In the genomic region with DNA sequence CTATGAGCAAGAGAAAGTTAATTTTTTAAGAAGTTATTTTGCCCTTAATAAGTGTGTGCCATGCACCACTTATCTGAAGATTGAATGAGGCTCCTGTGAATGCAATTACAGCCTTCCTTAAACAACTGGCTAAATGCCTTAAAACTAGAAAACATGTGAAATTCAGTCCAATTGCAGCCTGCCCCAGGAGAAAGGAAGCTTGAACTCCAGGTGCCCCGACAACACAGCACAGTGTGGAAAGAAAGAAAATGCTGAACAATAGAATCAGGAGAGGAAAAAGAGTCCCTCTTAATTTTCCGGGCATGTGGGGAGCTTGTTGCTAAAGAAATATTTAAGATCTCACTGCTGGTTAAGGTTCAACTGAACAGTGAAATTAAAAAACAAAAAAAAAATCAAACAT, we compare ENCODE assay signal across 1 cellular context.
TF ChIP-seq lines count a peak whose summit lies in the region.

No MANE protein-coding gene starts in this region.

TF ChIP-seq in GM23338, 12 proteins besides CTCF, POLR2A, EP300 and RAD21 (continued from another document):
- TF ChIP-seq REST (IDR thresholded peaks at IDR 0.05; ENCODE audit: unreplicated experiment) (no peak), JUNB (IDR thresholded peaks at IDR 0.05; ENCODE audit: unreplicated experiment) (no peak), ZNF114 (CRISPR knock-in tag; IDR thresholded peaks at IDR 0.05) (no peak), CREB1 (CRISPR knock-in tag; IDR thresholded peaks at IDR 0.05; ENCODE audit: low read depth) (no peak)
- TF ChIP-seq, protein P1, sequence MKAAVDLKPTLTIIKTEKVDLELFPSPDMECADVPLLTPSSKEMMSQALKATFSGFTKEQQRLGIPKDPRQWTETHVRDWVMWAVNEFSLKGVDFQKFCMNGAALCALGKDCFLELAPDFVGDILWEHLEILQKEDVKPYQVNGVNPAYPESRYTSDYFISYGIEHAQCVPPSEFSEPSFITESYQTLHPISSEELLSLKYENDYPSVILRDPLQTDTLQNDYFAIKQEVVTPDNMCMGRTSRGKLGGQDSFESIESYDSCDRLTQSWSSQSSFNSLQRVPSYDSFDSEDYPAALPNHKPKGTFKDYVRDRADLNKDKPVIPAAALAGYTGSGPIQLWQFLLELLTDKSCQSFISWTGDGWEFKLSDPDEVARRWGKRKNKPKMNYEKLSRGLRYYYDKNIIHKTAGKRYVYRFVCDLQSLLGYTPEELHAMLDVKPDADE (IDR thresholded peaks at IDR 0.05) = no peak
- TF ChIP-seq, protein P2, sequence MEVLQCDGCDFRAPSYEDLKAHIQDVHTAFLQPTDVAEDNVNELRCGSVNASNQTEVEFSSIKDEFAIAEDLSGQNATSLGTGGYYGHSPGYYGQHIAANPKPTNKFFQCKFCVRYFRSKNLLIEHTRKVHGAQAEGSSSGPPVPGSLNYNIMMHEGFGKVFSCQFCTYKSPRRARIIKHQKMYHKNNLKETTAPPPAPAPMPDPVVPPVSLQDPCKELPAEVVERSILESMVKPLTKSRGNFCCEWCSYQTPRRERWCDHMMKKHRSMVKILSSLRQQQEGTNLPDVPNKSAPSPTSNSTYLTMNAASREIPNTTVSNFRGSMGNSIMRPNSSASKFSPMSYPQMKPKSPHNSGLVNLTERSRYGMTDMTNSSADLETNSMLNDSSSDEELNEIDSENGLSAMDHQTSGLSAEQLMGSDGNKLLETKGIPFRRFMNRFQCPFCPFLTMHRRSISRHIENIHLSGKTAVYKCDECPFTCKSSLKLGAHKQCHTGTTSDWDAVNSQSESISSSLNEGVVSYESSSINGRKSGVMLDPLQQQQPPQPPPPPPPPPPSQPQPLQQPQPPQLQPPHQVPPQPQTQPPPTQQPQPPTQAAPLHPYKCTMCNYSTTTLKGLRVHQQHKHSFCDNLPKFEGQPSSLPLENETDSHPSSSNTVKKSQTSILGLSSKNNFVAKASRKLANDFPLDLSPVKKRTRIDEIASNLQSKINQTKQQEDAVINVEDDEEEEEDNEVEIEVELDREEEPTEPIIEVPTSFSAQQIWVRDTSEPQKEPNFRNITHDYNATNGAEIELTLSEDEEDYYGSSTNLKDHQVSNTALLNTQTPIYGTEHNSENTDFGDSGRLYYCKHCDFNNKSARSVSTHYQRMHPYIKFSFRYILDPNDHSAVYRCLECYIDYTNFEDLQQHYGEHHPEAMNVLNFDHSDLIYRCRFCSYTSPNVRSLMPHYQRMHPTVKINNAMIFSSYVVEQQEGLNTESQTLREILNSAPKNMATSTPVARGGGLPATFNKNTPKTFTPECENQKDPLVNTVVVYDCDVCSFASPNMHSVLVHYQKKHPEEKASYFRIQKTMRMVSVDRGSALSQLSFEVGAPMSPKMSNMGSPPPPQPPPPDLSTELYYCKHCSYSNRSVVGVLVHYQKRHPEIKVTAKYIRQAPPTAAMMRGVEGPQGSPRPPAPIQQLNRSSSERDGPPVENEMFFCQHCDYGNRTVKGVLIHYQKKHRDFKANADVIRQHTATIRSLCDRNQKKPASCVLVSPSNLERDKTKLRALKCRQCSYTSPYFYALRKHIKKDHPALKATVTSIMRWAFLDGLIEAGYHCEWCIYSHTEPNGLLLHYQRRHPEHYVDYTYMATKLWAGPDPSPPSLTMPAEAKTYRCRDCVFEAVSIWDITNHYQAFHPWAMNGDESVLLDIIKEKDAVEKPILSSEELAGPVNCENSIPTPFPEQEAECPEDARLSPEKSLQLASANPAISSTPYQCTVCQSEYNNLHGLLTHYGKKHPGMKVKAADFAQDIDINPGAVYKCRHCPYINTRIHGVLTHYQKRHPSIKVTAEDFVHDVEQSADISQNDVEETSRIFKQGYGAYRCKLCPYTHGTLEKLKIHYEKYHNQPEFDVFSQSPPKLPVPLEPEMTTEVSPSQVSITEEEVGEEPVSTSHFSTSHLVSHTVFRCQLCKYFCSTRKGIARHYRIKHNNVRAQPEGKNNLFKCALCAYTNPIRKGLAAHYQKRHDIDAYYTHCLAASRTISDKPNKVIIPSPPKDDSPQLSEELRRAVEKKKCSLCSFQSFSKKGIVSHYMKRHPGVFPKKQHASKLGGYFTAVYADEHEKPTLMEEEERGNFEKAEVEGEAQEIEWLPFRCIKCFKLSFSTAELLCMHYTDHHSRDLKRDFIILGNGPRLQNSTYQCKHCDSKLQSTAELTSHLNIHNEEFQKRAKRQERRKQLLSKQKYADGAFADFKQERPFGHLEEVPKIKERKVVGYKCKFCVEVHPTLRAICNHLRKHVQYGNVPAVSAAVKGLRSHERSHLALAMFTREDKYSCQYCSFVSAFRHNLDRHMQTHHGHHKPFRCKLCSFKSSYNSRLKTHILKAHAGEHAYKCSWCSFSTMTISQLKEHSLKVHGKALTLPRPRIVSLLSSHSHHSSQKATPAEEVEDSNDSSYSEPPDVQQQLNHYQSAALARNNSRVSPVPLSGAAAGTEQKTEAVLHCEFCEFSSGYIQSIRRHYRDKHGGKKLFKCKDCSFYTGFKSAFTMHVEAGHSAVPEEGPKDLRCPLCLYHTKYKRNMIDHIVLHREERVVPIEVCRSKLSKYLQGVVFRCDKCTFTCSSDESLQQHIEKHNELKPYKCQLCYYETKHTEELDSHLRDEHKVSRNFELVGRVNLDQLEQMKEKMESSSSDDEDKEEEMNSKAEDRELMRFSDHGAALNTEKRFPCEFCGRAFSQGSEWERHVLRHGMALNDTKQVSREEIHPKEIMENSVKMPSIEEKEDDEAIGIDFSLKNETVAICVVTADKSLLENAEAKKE (CRISPR knock-in tag; IDR thresholded peaks at IDR 0.05) = no peak
